1 cellular context compared by ENCODE assay signal in the genomic region with DNA sequence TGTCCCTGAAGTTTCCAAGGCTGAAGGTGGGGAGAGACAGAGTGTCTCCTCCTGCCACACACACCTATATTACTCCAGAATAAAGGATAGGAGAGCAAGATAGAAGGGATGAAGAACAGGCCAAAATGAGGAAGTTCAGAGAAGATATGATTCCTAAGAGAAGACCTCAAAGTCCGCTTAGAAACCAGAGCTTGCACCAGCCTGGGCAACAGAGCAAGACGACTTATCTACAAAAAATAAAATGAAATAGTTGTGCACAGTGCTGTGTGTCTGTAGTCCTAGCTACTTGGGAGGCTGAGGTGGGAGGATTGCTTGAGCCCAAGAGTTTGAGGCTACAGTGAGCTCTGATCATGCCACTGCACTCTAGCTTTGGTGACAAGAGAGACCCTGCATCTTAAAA.
TF ChIP-seq lines count a peak whose summit lies in the region.

No MANE protein-coding gene starts in this region.

TF ChIP-seq in H1, 55 proteins besides CTCF, POLR2A, EP300 and RAD21 (continued from another document):
- no peak for TF ChIP-seq BCL11A (IDR thresholded peaks at IDR 0.05; ENCODE audit: low read depth in 2 of 2, low read length in 2 of 2)
